In genomic region chr10:42880255-42880620, GRCh38 we compare ENCODE assay signal across 29 cellular contexts.
"Had no signal": no experiment of that assay in that cellular context is flagged by ENCODE, and none has a peak within 500 bp of the region (broad histone marks: within the 10 kb centered on the region; RNA-seq: fewer than 3 reads in every experiment).

No MANE protein-coding gene starts in this region.

- H3K4me1 Mint-ChIP-seq: naive thymus-derived CD8-positive, alpha-beta T cell; stimulated activated naive B cell treated with anti-CD40 and anti-IgM and Interleukin-4, amounts not matched to agents 10 μg/mL and 1 μg/mL and 100 μg/mL, for 72 hours had no signal

- DNase-seq: heart right ventricle; islet precursor cell; kidney glomerular epithelial cell; left cardiac atrium; lower lobe of right lung; mammary epithelial cell; mesenchymal stem cell; naive thymus-derived CD8-positive, alpha-beta T cell; ovary; right cardiac atrium; stimulated activated CD4-positive, alpha-beta T cell treated with anti-CD3 and anti-CD28 coated beads, Interleukin-12 subunit alpha, Interleukin-12 subunit beta, amount 100 ng/mL, for 4 hours; stimulated activated CD4-positive, alpha-beta T cell treated with anti-CD3 and anti-CD28 coated beads, Interleukin-15, amount 100 ng/mL, for 24 hours; stimulated activated CD4-positive, alpha-beta T cell treated with anti-CD3 and anti-CD28 coated beads, Interleukin-2, amount 100 ng/mL, for 24 hours; stimulated activated CD4-positive, alpha-beta T cell treated with anti-CD3 and anti-CD28 coated beads, Interleukin-4, amount 100 ng/mL, for 1 hour; stimulated activated naive B cell treated with anti-CD40 and anti-IgM and Interleukin-4, amounts not matched to agents 10 μg/mL and 1 μg/mL and 100 μg/mL, for 72 hours; substantia nigra; testis; thyroid gland; transverse colon; uterus had no signal

- ATAC-seq: heart right ventricle; left cardiac atrium; left lobe of liver; lower lobe of right lung; naive thymus-derived CD8-positive, alpha-beta T cell; right cardiac atrium; sciatic nerve; stimulated activated naive B cell treated with anti-CD40 and anti-IgM and Interleukin-4, amounts not matched to agents 10 μg/mL and 1 μg/mL and 100 μg/mL, for 72 hours; upper lobe of right lung had no signal

- H3K27me3 Mint-ChIP-seq: stimulated activated naive CD8-positive, alpha-beta T cell treated with anti-CD3 and anti-CD28 coated beads, Interleukin-15, Interleukin-2, amounts not matched to agents 100 ng/mL and 50 ng/mL, for 24 hours had no signal

- H3K27me3 ChIP-seq: hepatocyte, neural progenitor cell, ovary, testis, thyroid gland, transverse colon, upper lobe of right lung, uterus had no signal

- H3K27ac Mint-ChIP-seq: naive thymus-derived CD8-positive, alpha-beta T cell; nephron; neural progenitor cell; progenitor cell of endocrine pancreas; stimulated activated naive B cell treated with anti-CD40 and anti-IgM and Interleukin-4, amounts not matched to agents 10 μg/mL and 1 μg/mL and 100 μg/mL, for 72 hours; stimulated activated naive CD8-positive, alpha-beta T cell treated with anti-CD3 and anti-CD28 coated beads, Interleukin-15, Interleukin-2, amounts not matched to agents 100 ng/mL and 50 ng/mL, for 24 hours had no signal

- H3K9me3 ChIP-seq: lower lobe of right lung, ovary, testis, thyroid gland, upper lobe of right lung, uterus had no signal

- H2AFZ ChIP-seq: hepatocyte, neural progenitor cell had no signal

- H3K4me3 Mint-ChIP-seq: naive thymus-derived CD8-positive, alpha-beta T cell; nephron; neural progenitor cell; stimulated activated naive B cell treated with anti-CD40 and anti-IgM and Interleukin-4, amounts not matched to agents 10 μg/mL and 1 μg/mL and 100 μg/mL, for 72 hours; stimulated activated naive CD8-positive, alpha-beta T cell treated with anti-CD3 and anti-CD28 coated beads, Interleukin-15, Interleukin-2, amounts not matched to agents 100 ng/mL and 50 ng/mL, for 24 hours had no signal

- H3K27ac ChIP-seq: heart right ventricle, hepatocyte, lower lobe of right lung, neural progenitor cell, ovary, skin epidermis, testis, thyroid gland, transverse colon, upper lobe of right lung, uterus had no signal

- H3K36me3 ChIP-seq: heart right ventricle, lower lobe of right lung, neural progenitor cell, ovary, thyroid gland, transverse colon, upper lobe of right lung, uterus had no signal

- H3K79me2 ChIP-seq: hepatocyte had no signal

- H3K4me1 ChIP-seq: neural progenitor cell, testis, thyroid gland, transverse colon, upper lobe of right lung, uterus had no signal

- H3K9ac ChIP-seq: neural progenitor cell had no signal

- H3K36me3 Mint-ChIP-seq: neural progenitor cell; stimulated activated naive B cell treated with anti-CD40 and anti-IgM and Interleukin-4, amounts not matched to agents 10 μg/mL and 1 μg/mL and 100 μg/mL, for 72 hours had no signal

- H3K4me2 ChIP-seq: hepatocyte, neural progenitor cell had no signal

- H3K4me3 ChIP-seq: heart right ventricle, hepatocyte, lower lobe of right lung, neural progenitor cell, ovary, skin epidermis, testis, thyroid gland, transverse colon, upper lobe of right lung, uterus had no signal
